1 cellular context compared by ENCODE assay signal in the genomic region with DNA sequence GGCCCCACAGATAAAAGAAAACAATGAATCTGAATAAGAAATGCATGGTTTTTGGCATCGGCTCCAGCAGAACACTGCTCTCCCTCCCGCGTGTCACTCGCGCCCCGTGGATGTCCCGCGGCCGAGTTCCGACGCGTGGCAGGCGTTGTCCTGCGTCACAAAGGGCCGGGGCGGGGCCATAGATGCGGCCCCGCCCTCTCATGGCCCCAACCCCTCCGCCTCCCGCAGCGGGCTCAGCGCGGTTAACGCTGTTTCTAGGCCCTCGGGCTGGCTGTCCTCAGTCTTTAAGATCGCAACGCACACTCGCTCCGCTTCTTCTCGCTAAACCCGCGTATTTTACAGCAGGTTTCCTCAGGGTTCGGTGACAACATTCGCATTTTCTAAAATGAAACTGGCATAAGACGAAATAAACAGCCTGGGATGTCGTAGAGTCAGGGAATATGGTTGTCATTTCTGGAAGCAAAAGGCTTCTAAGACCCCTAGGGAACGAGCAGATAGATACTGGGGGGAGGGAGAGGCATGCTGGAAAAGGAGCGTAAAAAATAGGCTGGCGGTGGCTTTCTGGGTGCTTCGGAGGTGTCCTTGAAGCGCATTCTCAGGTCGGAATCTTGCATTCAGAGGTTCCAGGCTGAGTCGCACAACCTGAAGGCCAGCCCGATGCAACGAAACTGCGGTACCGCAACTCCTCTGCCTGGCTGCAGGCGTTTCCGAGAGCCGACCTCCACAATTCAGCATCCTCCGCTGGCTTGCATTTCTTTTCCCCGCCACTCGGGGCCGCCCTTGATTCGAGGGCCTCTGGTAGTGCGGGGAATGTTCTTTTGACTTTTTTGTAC.
TF ChIP-seq lines count a peak whose summit lies in the region.

A gene with protein sequence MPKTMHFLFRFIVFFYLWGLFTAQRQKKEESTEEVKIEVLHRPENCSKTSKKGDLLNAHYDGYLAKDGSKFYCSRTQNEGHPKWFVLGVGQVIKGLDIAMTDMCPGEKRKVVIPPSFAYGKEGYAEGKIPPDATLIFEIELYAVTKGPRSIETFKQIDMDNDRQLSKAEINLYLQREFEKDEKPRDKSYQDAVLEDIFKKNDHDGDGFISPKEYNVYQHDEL (minus strand): TSS at position 159 of the 833 bp plus-strand sequence. CDS start 101 bp downstream, at position 58.

TF ChIP-seq in HepG2, 621 proteins besides CTCF, POLR2A, EP300 and RAD21 (continued from another document and continues in another):
- TF ChIP-seq, protein P1, sequence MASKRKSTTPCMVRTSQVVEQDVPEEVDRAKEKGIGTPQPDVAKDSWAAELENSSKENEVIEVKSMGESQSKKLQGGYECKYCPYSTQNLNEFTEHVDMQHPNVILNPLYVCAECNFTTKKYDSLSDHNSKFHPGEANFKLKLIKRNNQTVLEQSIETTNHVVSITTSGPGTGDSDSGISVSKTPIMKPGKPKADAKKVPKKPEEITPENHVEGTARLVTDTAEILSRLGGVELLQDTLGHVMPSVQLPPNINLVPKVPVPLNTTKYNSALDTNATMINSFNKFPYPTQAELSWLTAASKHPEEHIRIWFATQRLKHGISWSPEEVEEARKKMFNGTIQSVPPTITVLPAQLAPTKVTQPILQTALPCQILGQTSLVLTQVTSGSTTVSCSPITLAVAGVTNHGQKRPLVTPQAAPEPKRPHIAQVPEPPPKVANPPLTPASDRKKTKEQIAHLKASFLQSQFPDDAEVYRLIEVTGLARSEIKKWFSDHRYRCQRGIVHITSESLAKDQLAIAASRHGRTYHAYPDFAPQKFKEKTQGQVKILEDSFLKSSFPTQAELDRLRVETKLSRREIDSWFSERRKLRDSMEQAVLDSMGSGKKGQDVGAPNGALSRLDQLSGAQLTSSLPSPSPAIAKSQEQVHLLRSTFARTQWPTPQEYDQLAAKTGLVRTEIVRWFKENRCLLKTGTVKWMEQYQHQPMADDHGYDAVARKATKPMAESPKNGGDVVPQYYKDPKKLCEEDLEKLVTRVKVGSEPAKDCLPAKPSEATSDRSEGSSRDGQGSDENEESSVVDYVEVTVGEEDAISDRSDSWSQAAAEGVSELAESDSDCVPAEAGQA (IDR thresholded peaks at IDR 0.05; ENCODE audit: low read depth) = peak; percentile 74; the same call in 1 of the 2 replicates
- TF ChIP-seq, protein P1 (CRISPR knock-in tag; IDR thresholded peaks at IDR 0.05; ENCODE audit: borderline replicate concordance) = 0 out of 2 replicates have a peak, but pooled peaks have one; percentile 16
- peak; percentile 96 for TF ChIP-seq MYC (CRISPR knock-in tag; IDR thresholded peaks at IDR 0.05; ENCODE audit: borderline replicate concordance)
- TF ChIP-seq ZNF564 (CRISPR knock-in tag; IDR thresholded peaks at IDR 0.05) = peak; percentile 63; the same call in 1 of the 2 replicates
- no peak for TF ChIP-seq TCF7L2 (IDR thresholded peaks at IDR 0.05; ENCODE audit: low read depth, low read length)
- TF ChIP-seq ZNF20 (CRISPR knock-in tag; IDR thresholded peaks at IDR 0.05) = no peak
- TF ChIP-seq GATAD2A (CRISPR knock-in tag; IDR thresholded peaks at IDR 0.05) = peak; percentile 87
- TF ChIP-seq ZBTB38 (CRISPR knock-in tag; IDR thresholded peaks at IDR 0.05) = peak; percentile 44; the same call in 1 of the 2 replicates
- peak; percentile 95 for TF ChIP-seq HNRNPLL (IDR thresholded peaks at IDR 0.05; ENCODE audit: low read depth, low read length, poor library complexity, severe bottlenecking)
- no peak; the same call in 1 of the 2 replicates for TF ChIP-seq FOXA3 (CRISPR knock-in tag; IDR thresholded peaks at IDR 0.05)
- TF ChIP-seq, protein P2, sequence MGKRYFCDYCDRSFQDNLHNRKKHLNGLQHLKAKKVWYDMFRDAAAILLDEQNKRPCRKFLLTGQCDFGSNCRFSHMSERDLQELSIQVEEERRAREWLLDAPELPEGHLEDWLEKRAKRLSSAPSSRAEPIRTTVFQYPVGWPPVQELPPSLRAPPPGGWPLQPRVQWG (CRISPR knock-in tag; IDR thresholded peaks at IDR 0.05; ENCODE audit: borderline replicate concordance, low read depth) = no peak
- TF ChIP-seq, protein P3, sequence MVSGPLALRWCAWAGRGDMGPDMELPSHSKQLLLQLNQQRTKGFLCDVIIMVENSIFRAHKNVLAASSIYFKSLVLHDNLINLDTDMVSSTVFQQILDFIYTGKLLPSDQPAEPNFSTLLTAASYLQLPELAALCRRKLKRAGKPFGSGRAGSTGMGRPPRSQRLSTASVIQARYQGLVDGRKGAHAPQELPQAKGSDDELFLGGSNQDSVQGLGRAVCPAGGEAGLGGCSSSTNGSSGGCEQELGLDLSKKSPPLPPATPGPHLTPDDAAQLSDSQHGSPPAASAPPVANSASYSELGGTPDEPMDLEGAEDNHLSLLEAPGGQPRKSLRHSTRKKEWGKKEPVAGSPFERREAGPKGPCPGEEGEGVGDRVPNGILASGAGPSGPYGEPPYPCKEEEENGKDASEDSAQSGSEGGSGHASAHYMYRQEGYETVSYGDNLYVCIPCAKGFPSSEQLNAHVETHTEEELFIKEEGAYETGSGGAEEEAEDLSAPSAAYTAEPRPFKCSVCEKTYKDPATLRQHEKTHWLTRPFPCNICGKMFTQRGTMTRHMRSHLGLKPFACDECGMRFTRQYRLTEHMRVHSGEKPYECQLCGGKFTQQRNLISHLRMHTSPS (CRISPR knock-in tag; IDR thresholded peaks at IDR 0.05; ENCODE audit: low read depth) = peak; percentile 70; the same call in 1 of the 2 replicates
- peak; percentile 85 for TF ChIP-seq POGZ (CRISPR knock-in tag; IDR thresholded peaks at IDR 0.05)
- 0 out of 2 replicates have a peak, but pooled peaks have one; percentile 2 for TF ChIP-seq ZC3H4 (CRISPR knock-in tag; IDR thresholded peaks at IDR 0.05; ENCODE audit: borderline replicate concordance)
- TF ChIP-seq RBM22 (optimal IDR thresholded peaks at IDR 0.05; ENCODE audit: low read length) = no peak
- TF ChIP-seq ASH2L (IDR thresholded peaks at IDR 0.05; ENCODE audit: insufficient read length, low read depth, low read length) = peak; percentile 97
- no peak for TF ChIP-seq ZNF333 (CRISPR knock-in tag; IDR thresholded peaks at IDR 0.05; ENCODE audit: borderline replicate concordance)
- peak; percentile 42; the same call in 1 of the 2 replicates for TF ChIP-seq NFKBIZ (CRISPR knock-in tag; IDR thresholded peaks at IDR 0.05)
- 0 out of 2 replicates have a peak, but pooled peaks have one; percentile 19 for TF ChIP-seq FOXO1 (CRISPR knock-in tag; IDR thresholded peaks at IDR 0.05)
- peak; percentile 47; the same call in 1 of the 2 replicates for TF ChIP-seq ZBTB49 (CRISPR knock-in tag; IDR thresholded peaks at IDR 0.05; ENCODE audit: borderline replicate concordance)
- peak; percentile 58; the same call in 1 of the 2 replicates for TF ChIP-seq ZKSCAN8 (CRISPR knock-in tag; IDR thresholded peaks at IDR 0.05; ENCODE audit: borderline replicate concordance)
- TF ChIP-seq ZNF615 (CRISPR knock-in tag; IDR thresholded peaks at IDR 0.05; ENCODE audit: borderline replicate concordance) = no peak
- peak; percentile 78; the same call in 1 of the 2 replicates for TF ChIP-seq SP140L (CRISPR knock-in tag; IDR thresholded peaks at IDR 0.05; ENCODE audit: borderline replicate concordance)
- TF ChIP-seq POLR2AphosphoS5 (IDR thresholded peaks at IDR 0.05; ENCODE audit: low read depth, low read length) = peak; percentile 96
- no peak for TF ChIP-seq ZNF512 (CRISPR knock-in tag; IDR thresholded peaks at IDR 0.05)
- TF ChIP-seq, protein P4, sequence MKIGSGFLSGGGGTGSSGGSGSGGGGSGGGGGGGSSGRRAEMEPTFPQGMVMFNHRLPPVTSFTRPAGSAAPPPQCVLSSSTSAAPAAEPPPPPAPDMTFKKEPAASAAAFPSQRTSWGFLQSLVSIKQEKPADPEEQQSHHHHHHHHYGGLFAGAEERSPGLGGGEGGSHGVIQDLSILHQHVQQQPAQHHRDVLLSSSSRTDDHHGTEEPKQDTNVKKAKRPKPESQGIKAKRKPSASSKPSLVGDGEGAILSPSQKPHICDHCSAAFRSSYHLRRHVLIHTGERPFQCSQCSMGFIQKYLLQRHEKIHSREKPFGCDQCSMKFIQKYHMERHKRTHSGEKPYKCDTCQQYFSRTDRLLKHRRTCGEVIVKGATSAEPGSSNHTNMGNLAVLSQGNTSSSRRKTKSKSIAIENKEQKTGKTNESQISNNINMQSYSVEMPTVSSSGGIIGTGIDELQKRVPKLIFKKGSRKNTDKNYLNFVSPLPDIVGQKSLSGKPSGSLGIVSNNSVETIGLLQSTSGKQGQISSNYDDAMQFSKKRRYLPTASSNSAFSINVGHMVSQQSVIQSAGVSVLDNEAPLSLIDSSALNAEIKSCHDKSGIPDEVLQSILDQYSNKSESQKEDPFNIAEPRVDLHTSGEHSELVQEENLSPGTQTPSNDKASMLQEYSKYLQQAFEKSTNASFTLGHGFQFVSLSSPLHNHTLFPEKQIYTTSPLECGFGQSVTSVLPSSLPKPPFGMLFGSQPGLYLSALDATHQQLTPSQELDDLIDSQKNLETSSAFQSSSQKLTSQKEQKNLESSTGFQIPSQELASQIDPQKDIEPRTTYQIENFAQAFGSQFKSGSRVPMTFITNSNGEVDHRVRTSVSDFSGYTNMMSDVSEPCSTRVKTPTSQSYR (CRISPR knock-in tag; IDR thresholded peaks at IDR 0.05; ENCODE audit: borderline replicate concordance) = peak; percentile 50; the same call in 1 of the 2 replicates
- TF ChIP-seq, protein P5, sequence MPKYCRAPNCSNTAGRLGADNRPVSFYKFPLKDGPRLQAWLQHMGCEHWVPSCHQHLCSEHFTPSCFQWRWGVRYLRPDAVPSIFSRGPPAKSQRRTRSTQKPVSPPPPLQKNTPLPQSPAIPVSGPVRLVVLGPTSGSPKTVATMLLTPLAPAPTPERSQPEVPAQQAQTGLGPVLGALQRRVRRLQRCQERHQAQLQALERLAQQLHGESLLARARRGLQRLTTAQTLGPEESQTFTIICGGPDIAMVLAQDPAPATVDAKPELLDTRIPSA (CRISPR knock-in tag; IDR thresholded peaks at IDR 0.05; ENCODE audit: borderline replicate concordance) = no peak
- peak; percentile 58 for TF ChIP-seq ERF (CRISPR knock-in tag; IDR thresholded peaks at IDR 0.05)
- peak; percentile 17 for TF ChIP-seq MED8 (CRISPR knock-in tag; IDR thresholded peaks at IDR 0.05; ENCODE audit: insufficient replicate concordance)
- TF ChIP-seq GZF1 (CRISPR knock-in tag; IDR thresholded peaks at IDR 0.05) = peak; percentile 43
- TF ChIP-seq TERF1 (CRISPR knock-in tag; IDR thresholded peaks at IDR 0.05) = no peak
- TF ChIP-seq TP53 (CRISPR knock-in tag; conservative IDR thresholded peaks at IDR 0.05) = 0 out of 2 replicates have a peak, but pooled peaks have one; percentile 50
- TF ChIP-seq PHB2 (IDR thresholded peaks at IDR 0.05; ENCODE audit: partially characterized antibody) = no peak
- peak; percentile 30 for TF ChIP-seq RXRA (CRISPR knock-in tag; IDR thresholded peaks at IDR 0.05)
- TF ChIP-seq CEBPB (IDR thresholded peaks at IDR 0.05; ENCODE audit: borderline replicate concordance, low read depth, low read length) = no peak
- peak; percentile 71; the same call in 1 of the 2 replicates for TF ChIP-seq ZBTB42 (CRISPR knock-in tag; IDR thresholded peaks at IDR 0.05)
- 0 out of 2 replicates have a peak, but pooled peaks have one; percentile 77 for TF ChIP-seq MAF1 (CRISPR knock-in tag; IDR thresholded peaks at IDR 0.05; ENCODE audit: borderline replicate concordance)
- TF ChIP-seq RCOR2 (CRISPR knock-in tag; IDR thresholded peaks at IDR 0.05) = peak; percentile 72; the same call in 1 of the 2 replicates
- TF ChIP-seq TCF7 (IDR thresholded peaks at IDR 0.05; ENCODE audit: low read depth) = no peak
- TF ChIP-seq ZNF572 (CRISPR knock-in tag; IDR thresholded peaks at IDR 0.05) = no peak; the same call in 1 of the 2 replicates
